8 cellular contexts compared by ENCODE assay signal in genomic region chr17:8997994-8998628, GRCh38. TPM values are rescaled to one million over a fixed set of nuclear protein-coding genes. Genes with fewer than 3 reads are reported as not detected.
A peak's percentile ranks its signal among the peaks of the same experiment; 100 is the strongest.
DNase-seq lines count a peak whose midpoint lies in the region; ATAC-seq and TF ChIP-seq lines count a peak whose summit lies in the region.

No MANE protein-coding gene starts in this region.

- WGBS in SK-N-SH (ENCODE audit: low lambda C conversion rate) = 3% methylated on average over 9 of the region's 9 CpGs

- no peak for TF ChIP-seq EP300 in SK-N-SH (IDR thresholded peaks at IDR 0.05; ENCODE audit: borderline replicate concordance in 1 of 2, low read depth in 1 of 2, low read length in 1 of 2)

- no peak overlapping the region for H3K4me2 ChIP-seq in SK-N-SH

- POLR2A ChIA-PET in SK-N-SH (lab: Yijun Ruan, JAX) = no interaction called here

- no peaks in the 10 kb centered on the region for H4K20me1 ChIP-seq in SK-N-SH (ENCODE audit: insufficient read depth)

- H3K27ac ChIP-seq in SK-N-SH (ENCODE audit: low read depth in 2 of 2, low read length in 1 of 2) = no peak overlapping the region

- intact Hi-C loops in left cardiac atrium (cut with DNase I) = loop anchor here (10.0 kb wide), 2 partner anchors 177 to 297 kb away; no protein-coding TSS in a partner anchor

- ATAC-seq in left cardiac atrium (peak in 1 of 2 donors; percentile 50), GM19467 (IDR thresholded peaks at IDR 0.05; ENCODE audit: unreplicated experiment) (no peak)

- no peaks in the 10 kb centered on the region for H3F3A ChIP-seq in SK-N-SH (replicated peaks; ENCODE audit: insufficient read depth)

- DNase-seq in G401 (ENCODE audit: low spot score) = peak; percentile 8
- peak; percentile 28 for DNase-seq in HS-5 (ENCODE audit: low read depth)
- peak; percentile 62 for DNase-seq in SK-N-SH
- peak; percentile 75 for DNase-seq in activated gamma-delta T cell treated with anti-CD3 and anti-CD28 coated beads, Interleukin-2, amount 50 U/mL, for 16 hours (ENCODE audit: low read depth)
- DNase-seq in left cardiac atrium = peak; percentile 65
- peak; percentile 54 to 72 for DNase-seq in stimulated activated CD4-positive, alpha-beta T cell treated with anti-CD3 and anti-CD28 coated beads, Interleukin-15, amount 100 ng/mL, for 1 hour (ENCODE audit: low read depth in 1 of 2, low spot score in 1 of 2)
- no peak for DNase-seq in cerebellar nuclear complex (lab: John Stamatoyannopoulos, UW)

- no peaks in the 10 kb centered on the region; the same call in 1 of the 2 replicates for H3K27me3 ChIP-seq in SK-N-SH (ENCODE audit: insufficient read depth)

- TF ChIP-seq CTCF in SK-N-SH (IDR thresholded peaks at IDR 0.05) = peak; percentile 87

- no peak overlapping the region for H3K9ac ChIP-seq in SK-N-SH

- H3K9me2 ChIP-seq in SK-N-SH = no peaks in the 10 kb centered on the region

- no peaks in the 10 kb centered on the region for H3K79me2 ChIP-seq in SK-N-SH (ENCODE audit: insufficient read depth)

- TF ChIP-seq RAD21 in SK-N-SH (IDR thresholded peaks at IDR 0.05; ENCODE audit: low read length) = peak; percentile 58

- no peaks in the 10 kb centered on the region for H3K36me3 ChIP-seq in SK-N-SH (replicated peaks in 1 of 2; ENCODE audit: control insufficient read depth in 1 of 2, insufficient read depth in 2 of 2, low read length in 1 of 2)

- in situ Hi-C loops in G401 (cut with HindIII; ENCODE audit: low sequenced_read_pairs) = no loop called here

- no peaks in the 10 kb centered on the region for H3K9me3 ChIP-seq in SK-N-SH

- H2AFZ ChIP-seq in SK-N-SH (ENCODE audit: low read depth) = no peak overlapping the region

- CTCF ChIA-PET in SK-N-SH (lab: Yijun Ruan, JAX) = interaction anchor here (0.7 to 2.2 kb wide), 15 partner anchors 9 to 557 kb away, joined by 3 to 13 read pairs (median 4); no protein-coding TSS in a partner anchor

- H3K4me3 ChIP-seq in SK-N-SH (ENCODE audit: low read depth in 2 of 2, low read length in 1 of 2) = no peak overlapping the region; a peak in 1 of 4 replicates

- no peaks in the 10 kb centered on the region for H3K4me1 ChIP-seq in SK-N-SH (ENCODE audit: control insufficient read depth in 1 of 2, insufficient read depth in 2 of 2, low read depth in 1 of 2, low read length in 1 of 2)

TF ChIP-seq in SK-N-SH, 30 proteins besides CTCF, POLR2A, EP300 and RAD21:
- peak; percentile 76; the same call in 1 of the 2 replicates for TF ChIP-seq YY1 (IDR thresholded peaks at IDR 0.05; ENCODE audit: low read depth)
- no peak for TF ChIP-seq JUND (IDR thresholded peaks at IDR 0.05)
- TF ChIP-seq FOXJ3 (CRISPR knock-in tag; IDR thresholded peaks at IDR 0.05) = no peak
- peak; percentile 57 for TF ChIP-seq SMC3 (IDR thresholded peaks at IDR 0.05; ENCODE audit: low read depth, low read length)

RNA-seq across cellular contexts. Expression of gene NTN1, which starts 23.2 kb away (rescaled TPM):
- not detected in 2 replicates for total RNA-seq in G401 (2014; rRNA removed; shearing (Covaris generic))
- polyA plus RNA-seq in SK-N-SH (2012; rRNA removed) = 0.03 and 0.05 TPM in 2 replicates
- polyA plus RNA-seq in SK-N-SH (2012; cell fraction: cytosol; rRNA removed) = 0.01 and 0.07 TPM in 2 replicates
- polyA plus RNA-seq in SK-N-SH (2012; cell fraction: nucleus; rRNA removed) = 0.01 and 0.05 TPM in 2 replicates
- 100 to 1,000 TPM in 1 of 2 donors, 10 to 100 TPM in 1; 99.9 to 167 TPM for total RNA-seq in left cardiac atrium

RNA-seq across cellular contexts. Expression of gene PIK3R5, which starts 32.6 kb away (rescaled TPM):
- 0.07 TPM in 1 of 2 replicates, not detected in the other for total RNA-seq in G401 (2014; rRNA removed; shearing (Covaris generic))
- not detected in 2 replicates for polyA plus RNA-seq in SK-N-SH (2012; rRNA removed)
- not detected in 2 replicates for polyA plus RNA-seq in SK-N-SH (2012; cell fraction: cytosol; rRNA removed)
- 0.01 TPM in 1 of 2 replicates, not detected in the other for polyA plus RNA-seq in SK-N-SH (2012; cell fraction: nucleus; rRNA removed)
- total RNA-seq in left cardiac atrium = 1 to 10 TPM; 6.3 TPM

Comparison
In these comparisons a context has a peak if more than half of its experiments do, and no peak if none do; other contexts are left out.
1. DNase-seq: peak in G401 (single experiment), HS-5 (single experiment), SK-N-SH (single experiment), activated gamma-delta T cell treated with anti-CD3 and anti-CD28 coated beads, Interleukin-2, amount 50 U/mL, for 16 hours (single experiment), left cardiac atrium (single experiment) and stimulated activated CD4-positive, alpha-beta T cell treated with anti-CD3 and anti-CD28 coated beads, Interleukin-15, amount 100 ng/mL, for 1 hour (2 of 2); none in cerebellar nuclear complex (0 of 2).
2. RNA of gene NTN1, which starts 23.2 kb away (total RNA-seq): 99.9 to 167 TPM in left cardiac atrium; not detected in G401; every median in the first group is over 100 times any median in the second.